In genomic region chr19:37865930-37866329, GRCh38 we compare ENCODE assay signal across 14 cellular contexts. TPM values are rescaled to one million over a fixed set of nuclear protein-coding genes. Genes with fewer than 3 reads are reported as not detected.
DNase-seq lines count a peak whose midpoint lies in the region; ATAC-seq, FAIRE-seq and TF ChIP-seq lines count a peak whose summit lies in the region.
"Not testable (repeated sequence)": the region's sequence is repeated elsewhere in the genome, so short reads cannot be mapped to it uniquely, and the experiment has no call there.
"Had no signal": no experiment of that assay in that cellular context is flagged by ENCODE, and none has a peak within 500 bp of the region (broad histone marks: within the 10 kb centered on the region; RNA-seq: fewer than 3 reads in every experiment).

No MANE protein-coding gene starts in this region.

- not testable (repeated sequence) for H3K27ac ChIP-seq in H9 (ENCODE audit: insufficient read length, low read depth, low read length); neural progenitor cell
- H3K27ac ChIP-seq in HUES64 (ENCODE audit: low read depth, low read length) (peak overlapping the region; percentile 92), epithelial cell of prostate (peak overlapping the region; percentile 90), keratinocyte (ENCODE audit: control insufficient read depth, insufficient read depth, low read length) (peak overlapping the region; percentile 81)

- not testable (repeated sequence) for H2AFZ ChIP-seq in H9 (ENCODE audit: low read length)
- H2AFZ ChIP-seq in keratinocyte (ENCODE audit: control insufficient read depth, low read length) (peak overlapping the region; percentile 40), neural progenitor cell (replicated peaks) (peak overlapping the region; percentile 72)

- H3K4me3 ChIP-seq in HUES64 (ENCODE audit: low read length); keratinocyte (ENCODE audit: control insufficient read depth in 2 of 3, extremely low read depth in 1 of 3, insufficient read depth in 2 of 3, low read depth in 1 of 3, low read length in 3 of 3); neural progenitor cell: not testable (repeated sequence)

- not testable (repeated sequence) for H3K79me2 ChIP-seq in H9 (ENCODE audit: insufficient read depth, low read length); keratinocyte (ENCODE audit: control insufficient read depth, insufficient read depth, low read length); neural progenitor cell (ENCODE audit: low read depth)

- H3K4ac ChIP-seq in H9 (ENCODE audit: low read depth, low read length): not testable (repeated sequence)

- H3K4me3 Mint-ChIP-seq in H9, WTC11, neural progenitor cell: not testable (repeated sequence)

- FAIRE-seq in keratinocyte (lab: Jason Lieb, UNC): not testable (repeated sequence)

- not testable (repeated sequence) for H2BK12ac ChIP-seq in H9 (ENCODE audit: insufficient read length, low read depth, low read length)

- H3F3A ChIP-seq in neural progenitor cell (ENCODE audit: low read depth): not testable (repeated sequence)

- not testable (repeated sequence) for H2BK5ac ChIP-seq in H9 (ENCODE audit: insufficient read length, low read length)

- H3K27ac Mint-ChIP-seq in H9: peak overlapping the region in 2 of 3 experiments; percentile 61 to 94; a peak in 2 of 7 replicates
- not testable (repeated sequence) for H3K27ac Mint-ChIP-seq in WTC11, neural progenitor cell

- H3K9me3 ChIP-seq in H9 (ENCODE audit: control insufficient read depth, low read depth, low read length); keratinocyte (ENCODE audit: control insufficient read depth, low read depth, low read length); neural progenitor cell (ENCODE audit: low read depth): not testable (repeated sequence)
- peaks cover 15% of the 10 kb centered on the region for H3K9me3 ChIP-seq in HUES64 (ENCODE audit: insufficient read depth, low read depth, low read length)

- not testable (repeated sequence) for H3K27me3 ChIP-seq in H9 (ENCODE audit: insufficient read depth, low read length); HUES64 (ENCODE audit: insufficient read depth, low read length); keratinocyte (ENCODE audit: control insufficient read depth, extremely low read depth, insufficient read depth, low read length); neural progenitor cell

- H4K20me1 ChIP-seq in H9 (ENCODE audit: control insufficient read depth, insufficient read depth, insufficient read length); keratinocyte (ENCODE audit: control insufficient read depth, extremely low read depth, insufficient read depth, low read length); neural progenitor cell (ENCODE audit: low read depth): not testable (repeated sequence)

- H3T11ph ChIP-seq in H9 (ENCODE audit: low read length): not testable (repeated sequence)

- H3K23ac ChIP-seq in H9 (ENCODE audit: insufficient read length, low read depth, low read length): not testable (repeated sequence)

- CTCF ChIA-PET in WTC11 (lab: Charles Lee): interaction anchor here (1.3 kb wide), 1 partner anchor 24 kb away, joined by 4 read pairs; no protein-coding TSS in a partner anchor

- H3K36me3 ChIP-seq in HUES64 (ENCODE audit: insufficient read depth, low read length); keratinocyte (ENCODE audit: control insufficient read depth in 2 of 2, extremely low read depth in 1 of 2, insufficient read depth in 2 of 2, low read length in 2 of 2); neural progenitor cell: not testable (repeated sequence)

- H3K4me1 ChIP-seq in H9 (ENCODE audit: insufficient read depth, low read length); neural progenitor cell: not testable (repeated sequence)
- peaks cover 19% of the 10 kb centered on the region; the same call in 1 of the 2 replicates for H3K4me1 ChIP-seq in HUES64 (ENCODE audit: insufficient read depth, low read length)
- H3K4me1 ChIP-seq in keratinocyte (ENCODE audit: control insufficient read depth, extremely low read depth, insufficient read depth, low read length): peaks cover 13% of the 10 kb centered on the region

- H3K23me2 ChIP-seq in H9 (ENCODE audit: insufficient read length, low read depth, low read length, poor library complexity, severe bottlenecking): not testable (repeated sequence)

- not testable (repeated sequence) for TF ChIP-seq CTCF in H9 (conservative IDR thresholded peaks at IDR 0.05); WTC11 (IDR thresholded peaks at IDR 0.05); keratinocyte (optimal IDR thresholded peaks at IDR 0.05 in 1 of 3, IDR thresholded peaks at IDR 0.05 in 1 of 3, conservative IDR thresholded peaks at IDR 0.05 in 1 of 3; ENCODE audit: extremely low read depth in 1 of 3, insufficient read depth in 2 of 3, low read length in 3 of 3); neural progenitor cell (IDR thresholded peaks at IDR 0.05)

- H3K4me1 Mint-ChIP-seq in H9 (peaks cover 21 to 34% of the 10 kb centered on the region in 2 experiments), WTC11 (peaks cover 29% of the 10 kb centered on the region)
- not testable (repeated sequence) for H3K4me1 Mint-ChIP-seq in neural progenitor cell

- not testable (repeated sequence) for H3K4me2 ChIP-seq in H9 (ENCODE audit: insufficient read depth, insufficient read length, low read length); keratinocyte (ENCODE audit: control insufficient read depth, extremely low read depth, insufficient read depth, low read depth, low read length)
- H3K4me2 ChIP-seq in neural progenitor cell: peak overlapping the region; percentile 4

- H2BK20ac ChIP-seq in H9 (ENCODE audit: low read depth, low read length, poor library complexity, severe bottlenecking): not testable (repeated sequence)

- H3K36me3 Mint-ChIP-seq in H9 (ENCODE audit: insufficient read depth in 1 of 3, low read depth in 3 of 3) (peaks cover 9 to 12% (median 11%) of the 10 kb centered on the region in 3 experiments), WTC11 (peaks cover 27% of the 10 kb centered on the region)
- H3K36me3 Mint-ChIP-seq in neural progenitor cell: not testable (repeated sequence)

- H2BK120ac ChIP-seq in H9 (ENCODE audit: low read depth, low read length, poor library complexity, severe bottlenecking): peak overlapping the region; percentile 77

- dilution Hi-C loops in keratinocyte (cut with MboI; ENCODE audit: extremely low pct_ligation_motif_present, low sequenced_read_pairs): not testable (repeated sequence)

- not testable (repeated sequence) for H3K14ac ChIP-seq in H9 (ENCODE audit: insufficient read depth, low read length)

- H3K9me3 Mint-ChIP-seq in H9 (peaks cover 17 to 31% of the 10 kb centered on the region in 2 experiments), WTC11 (peaks cover 22% of the 10 kb centered on the region), neural progenitor cell (peaks cover 23% of the 10 kb centered on the region)

- not testable (repeated sequence) for H3K9ac ChIP-seq in H9 (ENCODE audit: extremely low read depth, insufficient read length, low read length); neural progenitor cell
- H3K9ac ChIP-seq in HUES64 (ENCODE audit: low read depth, low read length): peak overlapping the region; percentile 40; the same call in 1 of the 2 replicates
- peak overlapping the region; percentile 56 for H3K9ac ChIP-seq in keratinocyte (ENCODE audit: control insufficient read depth, extremely low read depth, insufficient read depth, low read length)

- H4K91ac ChIP-seq in H9 (ENCODE audit: insufficient read length, low read depth, low read length): not testable (repeated sequence)

- not testable (repeated sequence) for H3K9me1 ChIP-seq in keratinocyte (ENCODE audit: control insufficient read depth, extremely low read depth, insufficient read depth, low read length)

- peak overlapping the region; percentile 75 for H3K18ac ChIP-seq in H9 (ENCODE audit: insufficient read length, low read depth, low read length)

- H2AK5ac ChIP-seq in H9 (ENCODE audit: insufficient read length, low read length): not testable (repeated sequence)

- H3K56ac ChIP-seq in H9 (ENCODE audit: insufficient read length, low read depth, low read length): not testable (repeated sequence)

- WGBS in H9 (ENCODE audit: extremely low coverage, insufficient read length, low lambda C conversion rate): no CpG with 5 or more reads among the region's 9 CpGs
- 73% methylated on average over 8 of the region's 9 CpGs for WGBS in HUES64

- not testable (repeated sequence) for H4K8ac ChIP-seq in H9 (replicated peaks; ENCODE audit: insufficient read length, low read depth, low read length)

- POLR2A ChIA-PET in WTC11 (lab: Charles Lee): not testable (repeated sequence)

- H4K5ac ChIP-seq in H9 (ENCODE audit: insufficient read length, low read depth, low read length): not testable (repeated sequence)

- not testable (repeated sequence) for H2BK15ac ChIP-seq in H9 (ENCODE audit: low read depth, low read length)

- H3K27me3 Mint-ChIP-seq in H9 (ENCODE audit: low read depth) (peaks cover 11% of the 10 kb centered on the region), WTC11 (ENCODE audit: low read depth) (peaks cover 21% of the 10 kb centered on the region)
- not testable (repeated sequence) for H3K27me3 Mint-ChIP-seq in neural progenitor cell (ENCODE audit: insufficient read depth, low read depth)

- peak; percentile 68 for ATAC-seq in WTC11

- not testable (repeated sequence) for H3K79me1 ChIP-seq in H9 (ENCODE audit: insufficient read depth, low read depth, low read length, poor library complexity, severe bottlenecking)

- peak; percentile 49 for DNase-seq in ELF-1 (ENCODE audit: low read depth, low spot score)
- peak; percentile 36 for DNase-seq in H9
- not testable (repeated sequence) for DNase-seq in WTC11 (ENCODE audit: low spot score); epithelial cell of prostate (ENCODE audit: low read depth, low spot score); keratinocyte (ENCODE audit: low read depth, low spot score); neural progenitor cell (ENCODE audit: low spot score)

RNA-seq across cellular contexts. Expression of gene WDR87, which starts 40.5 kb away (rescaled TPM):
- total RNA-seq in H9 (2021) (not detected in 2 replicates), WTC11 (2021) (not detected in 3 replicates), neural progenitor cell (ENCODE audit: low replicate concordance) (not detected in 2 replicates)
- polyA plus RNA-seq in HUES64 (2013, experiment 1 of 2): not detected
- not detected for polyA plus RNA-seq in HUES64 (2013, experiment 2 of 2)
- polyA plus RNA-seq in keratinocyte: not detected in 3 replicates
- polyA plus RNA-seq in keratinocyte (2011; ENCODE audit: low read depth): not detected
- polyA plus RNA-seq in keratinocyte (2011; cell fraction: cytosol; rRNA removed): not detected in 2 replicates
- polyA plus RNA-seq in keratinocyte (2011; cell fraction: nucleus; rRNA removed): 0.01 TPM in 2 replicates
- polyA plus RNA-seq in keratinocyte (2012; ENCODE audit: low replicate concordance): 0.08 TPM in 1 of 2 replicates, not detected in the other
- polyA minus RNA-seq in keratinocyte: not detected in 3 replicates
- not detected for polyA minus RNA-seq in keratinocyte (2011; cell fraction: cytosol; rRNA and poly(A)+ RNA removed)
- polyA minus RNA-seq in keratinocyte (2011; cell fraction: nucleus; rRNA and poly(A)+ RNA removed): not detected in 2 replicates
- total RNA-seq: A673; Calu3; CD4-positive, alpha-beta memory T cell; Daoy; GM12878; GM23248 had no signal
- polyA plus RNA-seq: BJ; CD4-positive, alpha-beta memory T cell; GM12878; GM23248 had no signal

RNA-seq across cellular contexts. Expression of gene SIPA1L3, which starts 41.1 kb away (rescaled TPM):
- total RNA-seq in H9 (2021) (40.1 and 41.9 TPM in 2 replicates), WTC11 (2021) (41.5 to 44.4 TPM (median 42.4 TPM) in 3 replicates), neural progenitor cell (ENCODE audit: low replicate concordance) (19.2 and 27.0 TPM in 2 replicates)
- 11.8 TPM for polyA plus RNA-seq in HUES64 (2013, experiment 1 of 2)
- polyA plus RNA-seq in HUES64 (2013, experiment 2 of 2): 14.6 TPM
- 8.0 to 17.4 TPM (median 9.5 TPM) in 3 replicates for polyA plus RNA-seq in keratinocyte
- polyA plus RNA-seq in keratinocyte (2011; ENCODE audit: low read depth): 29.3 TPM
- 9.5 and 16.8 TPM in 2 replicates for polyA plus RNA-seq in keratinocyte (2011; cell fraction: cytosol; rRNA removed)
- polyA plus RNA-seq in keratinocyte (2011; cell fraction: nucleus; rRNA removed): 17.5 and 25.8 TPM in 2 replicates
- 20.9 and 27.3 TPM in 2 replicates for polyA plus RNA-seq in keratinocyte (2012; ENCODE audit: low replicate concordance)
- polyA minus RNA-seq in keratinocyte: 17.8 to 171 TPM (median 24.3 TPM) in 3 replicates
- polyA minus RNA-seq in keratinocyte (2011; cell fraction: cytosol; rRNA and poly(A)+ RNA removed): 51.4 TPM
- 36.1 and 51.0 TPM in 2 replicates for polyA minus RNA-seq in keratinocyte (2011; cell fraction: nucleus; rRNA and poly(A)+ RNA removed)
